In the genomic region with DNA sequence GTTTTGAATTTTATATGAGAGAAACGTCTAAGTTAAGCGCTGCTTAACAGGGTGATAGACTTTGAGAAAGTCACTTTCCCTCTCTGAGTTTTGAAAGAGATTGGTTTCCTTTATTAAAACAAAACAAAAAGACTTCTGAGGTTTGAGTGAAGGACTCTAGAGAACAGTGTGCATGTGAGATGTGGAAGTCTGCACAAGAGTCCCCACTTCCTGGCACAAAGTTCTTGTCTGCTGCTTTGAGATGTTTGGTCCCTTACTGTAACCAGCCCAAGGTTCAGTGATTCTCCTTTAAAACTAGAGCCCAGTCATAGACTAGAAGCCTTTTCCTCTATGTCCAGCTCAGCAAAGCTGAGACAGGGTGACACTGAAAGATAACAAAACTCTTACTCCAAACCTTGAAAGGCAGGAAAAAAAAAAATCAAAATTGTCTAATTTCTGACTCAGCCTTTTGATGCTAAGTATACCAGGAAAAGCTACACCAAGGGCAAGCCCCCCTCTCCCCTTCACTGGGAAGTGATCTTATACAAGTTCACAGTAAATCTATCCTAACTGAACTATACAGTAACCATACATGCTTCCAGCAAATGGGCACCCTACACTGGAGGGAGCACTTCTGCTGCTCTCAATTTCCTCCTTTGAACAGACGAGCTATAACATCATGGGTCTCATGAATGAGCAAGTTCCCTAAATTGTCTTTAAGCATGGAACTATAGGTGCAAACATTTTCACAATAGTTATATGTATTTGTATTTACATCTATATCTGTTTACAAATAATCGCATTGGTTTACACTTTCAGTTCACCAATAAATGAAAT, we compare ENCODE assay signal across 1 cellular context.
TF ChIP-seq lines count a peak whose summit lies in the region.

No MANE protein-coding gene starts in this region.

TF ChIP-seq in K562, 482 proteins besides CTCF, POLR2A, EP300 and RAD21:
- TF ChIP-seq ZNF655 (CRISPR knock-in tag; IDR thresholded peaks at IDR 0.05) (no peak), ZNF316 (IDR thresholded peaks at IDR 0.05) (peak; percentile 78), NFE2 (IDR thresholded peaks at IDR 0.05; ENCODE audit: low read depth) (0 out of 2 replicates have a peak, but pooled peaks have one; percentile 29), ZNF23 (CRISPR knock-in tag; IDR thresholded peaks at IDR 0.05) (no peak), ZNF280B (CRISPR knock-in tag; IDR thresholded peaks at IDR 0.05) (no peak), TCF3 (CRISPR knock-in tag; IDR thresholded peaks at IDR 0.05) (peak; percentile 40; the same call in 1 of the 2 replicates), C11orf30 (IDR thresholded peaks at IDR 0.05; ENCODE audit: low read depth) (peak; percentile 34; the same call in 1 of the 2 replicates), MAFG (tag; conservative IDR thresholded peaks at IDR 0.05) (peak; percentile 55), SRF (CRISPR knock-in tag; IDR thresholded peaks at IDR 0.05) (no peak), FOSL1 (tag; conservative IDR thresholded peaks at IDR 0.05) (peak; percentile 14; the same call in 1 of the 2 replicates), ID3 (CRISPR knock-in tag; IDR thresholded peaks at IDR 0.05) (no peak), ID3 (tag; IDR thresholded peaks at IDR 0.05) (no peak), ARID1B (IDR thresholded peaks at IDR 0.05) (peak; percentile 11; the same call in 1 of the 2 replicates), BRD4 (IDR thresholded peaks at IDR 0.05) (no peak), NR2C2 (CRISPR knock-in tag; IDR thresholded peaks at IDR 0.05) (no peak), NR2C2 (tag; IDR thresholded peaks at IDR 0.05) (0 out of 2 replicates have a peak, but pooled peaks have one; percentile 41), TAL1 (IDR thresholded peaks at IDR 0.05) (0 out of 2 replicates have a peak, but pooled peaks have one; percentile 12)
- TF ChIP-seq, protein P1, sequence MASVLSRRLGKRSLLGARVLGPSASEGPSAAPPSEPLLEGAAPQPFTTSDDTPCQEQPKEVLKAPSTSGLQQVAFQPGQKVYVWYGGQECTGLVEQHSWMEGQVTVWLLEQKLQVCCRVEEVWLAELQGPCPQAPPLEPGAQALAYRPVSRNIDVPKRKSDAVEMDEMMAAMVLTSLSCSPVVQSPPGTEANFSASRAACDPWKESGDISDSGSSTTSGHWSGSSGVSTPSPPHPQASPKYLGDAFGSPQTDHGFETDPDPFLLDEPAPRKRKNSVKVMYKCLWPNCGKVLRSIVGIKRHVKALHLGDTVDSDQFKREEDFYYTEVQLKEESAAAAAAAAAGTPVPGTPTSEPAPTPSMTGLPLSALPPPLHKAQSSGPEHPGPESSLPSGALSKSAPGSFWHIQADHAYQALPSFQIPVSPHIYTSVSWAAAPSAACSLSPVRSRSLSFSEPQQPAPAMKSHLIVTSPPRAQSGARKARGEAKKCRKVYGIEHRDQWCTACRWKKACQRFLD (CRISPR knock-in tag; IDR thresholded peaks at IDR 0.05) = 0 out of 2 replicates have a peak, but pooled peaks have one; percentile 44
- TF ChIP-seq, protein P2, sequence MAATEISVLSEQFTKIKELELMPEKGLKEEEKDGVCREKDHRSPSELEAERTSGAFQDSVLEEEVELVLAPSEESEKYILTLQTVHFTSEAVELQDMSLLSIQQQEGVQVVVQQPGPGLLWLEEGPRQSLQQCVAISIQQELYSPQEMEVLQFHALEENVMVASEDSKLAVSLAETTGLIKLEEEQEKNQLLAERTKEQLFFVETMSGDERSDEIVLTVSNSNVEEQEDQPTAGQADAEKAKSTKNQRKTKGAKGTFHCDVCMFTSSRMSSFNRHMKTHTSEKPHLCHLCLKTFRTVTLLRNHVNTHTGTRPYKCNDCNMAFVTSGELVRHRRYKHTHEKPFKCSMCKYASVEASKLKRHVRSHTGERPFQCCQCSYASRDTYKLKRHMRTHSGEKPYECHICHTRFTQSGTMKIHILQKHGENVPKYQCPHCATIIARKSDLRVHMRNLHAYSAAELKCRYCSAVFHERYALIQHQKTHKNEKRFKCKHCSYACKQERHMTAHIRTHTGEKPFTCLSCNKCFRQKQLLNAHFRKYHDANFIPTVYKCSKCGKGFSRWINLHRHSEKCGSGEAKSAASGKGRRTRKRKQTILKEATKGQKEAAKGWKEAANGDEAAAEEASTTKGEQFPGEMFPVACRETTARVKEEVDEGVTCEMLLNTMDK (IDR thresholded peaks at IDR 0.05; ENCODE audit: borderline replicate concordance, insufficient read depth, low read depth, low read length, poor library complexity, severe bottlenecking) = no peak
- TF ChIP-seq, protein P3, sequence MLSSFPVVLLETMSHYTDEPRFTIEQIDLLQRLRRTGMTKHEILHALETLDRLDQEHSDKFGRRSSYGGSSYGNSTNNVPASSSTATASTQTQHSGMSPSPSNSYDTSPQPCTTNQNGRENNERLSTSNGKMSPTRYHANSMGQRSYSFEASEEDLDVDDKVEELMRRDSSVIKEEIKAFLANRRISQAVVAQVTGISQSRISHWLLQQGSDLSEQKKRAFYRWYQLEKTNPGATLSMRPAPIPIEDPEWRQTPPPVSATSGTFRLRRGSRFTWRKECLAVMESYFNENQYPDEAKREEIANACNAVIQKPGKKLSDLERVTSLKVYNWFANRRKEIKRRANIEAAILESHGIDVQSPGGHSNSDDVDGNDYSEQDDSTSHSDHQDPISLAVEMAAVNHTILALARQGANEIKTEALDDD (IDR thresholded peaks at IDR 0.05) = peak; percentile 21; the same call in 1 of the 2 replicates
- TF ChIP-seq, protein P4, sequence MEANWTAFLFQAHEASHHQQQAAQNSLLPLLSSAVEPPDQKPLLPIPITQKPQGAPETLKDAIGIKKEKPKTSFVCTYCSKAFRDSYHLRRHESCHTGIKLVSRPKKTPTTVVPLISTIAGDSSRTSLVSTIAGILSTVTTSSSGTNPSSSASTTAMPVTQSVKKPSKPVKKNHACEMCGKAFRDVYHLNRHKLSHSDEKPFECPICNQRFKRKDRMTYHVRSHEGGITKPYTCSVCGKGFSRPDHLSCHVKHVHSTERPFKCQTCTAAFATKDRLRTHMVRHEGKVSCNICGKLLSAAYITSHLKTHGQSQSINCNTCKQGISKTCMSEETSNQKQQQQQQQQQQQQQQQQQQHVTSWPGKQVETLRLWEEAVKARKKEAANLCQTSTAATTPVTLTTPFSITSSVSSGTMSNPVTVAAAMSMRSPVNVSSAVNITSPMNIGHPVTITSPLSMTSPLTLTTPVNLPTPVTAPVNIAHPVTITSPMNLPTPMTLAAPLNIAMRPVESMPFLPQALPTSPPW (CRISPR knock-in tag; IDR thresholded peaks at IDR 0.05) = peak; percentile 13; the same call in 1 of the 2 replicates
- TF ChIP-seq, protein P5, sequence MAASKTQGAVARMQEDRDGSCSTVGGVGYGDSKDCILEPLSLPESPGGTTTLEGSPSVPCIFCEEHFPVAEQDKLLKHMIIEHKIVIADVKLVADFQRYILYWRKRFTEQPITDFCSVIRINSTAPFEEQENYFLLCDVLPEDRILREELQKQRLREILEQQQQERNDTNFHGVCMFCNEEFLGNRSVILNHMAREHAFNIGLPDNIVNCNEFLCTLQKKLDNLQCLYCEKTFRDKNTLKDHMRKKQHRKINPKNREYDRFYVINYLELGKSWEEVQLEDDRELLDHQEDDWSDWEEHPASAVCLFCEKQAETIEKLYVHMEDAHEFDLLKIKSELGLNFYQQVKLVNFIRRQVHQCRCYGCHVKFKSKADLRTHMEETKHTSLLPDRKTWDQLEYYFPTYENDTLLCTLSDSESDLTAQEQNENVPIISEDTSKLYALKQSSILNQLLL (CRISPR knock-in tag; IDR thresholded peaks at IDR 0.05; ENCODE audit: borderline replicate concordance) = no peak
